In the genomic region with DNA sequence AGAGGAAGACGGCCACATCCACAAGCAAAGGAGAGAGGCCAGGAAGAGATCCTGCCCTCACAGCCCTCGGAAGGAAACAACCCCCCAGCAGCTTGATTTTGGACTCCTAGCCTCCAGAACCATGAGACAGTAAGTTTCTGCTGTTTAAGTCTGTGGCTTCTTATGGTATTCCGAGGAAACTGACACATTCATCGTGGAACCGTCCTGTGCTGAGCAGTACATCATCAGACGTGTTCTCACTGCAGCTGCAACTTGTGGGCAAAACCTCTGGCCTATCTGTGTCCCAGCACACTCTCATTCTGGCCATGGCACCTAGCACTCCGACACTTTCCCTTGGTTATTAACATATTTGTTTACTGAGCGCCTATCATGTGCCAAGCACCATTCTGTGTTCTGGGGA, we compare ENCODE assay signal across 28 cellular contexts.
"Had no signal": no experiment of that assay in that cellular context is flagged by ENCODE, and none has a peak within 500 bp of the region (broad histone marks: within the 10 kb centered on the region; RNA-seq: fewer than 3 reads in every experiment).

No MANE protein-coding gene starts in this region.

- H3K27ac Mint-ChIP-seq: activated T-cell treated with anti-CD3 and anti-CD28 coated beads, Interleukin-2, amount 50 U/mL, for 24 hours; activated T-helper 17 cell treated with anti-CD3 and anti-CD28 coated beads, Interleukin-2, amount 50 U/mL, for 72 hours; memory B cell; T-helper 1 cell treated with Interleukin-12 subunit alpha and Interleukin-12 subunit beta and Interleukin-4 antibody, amounts not matched to agents 30 μg/mL and 1 μg/mL, for 36 hours; type B pancreatic cell had no signal

- H3K9me3 ChIP-seq: adrenal gland, ascending aorta, gastroesophageal sphincter, thoracic aorta had no signal

- DNase-seq: activated CD8-positive, alpha-beta memory T cell treated with anti-CD3 and anti-CD28 coated beads for 24 hours; activated CD8-positive, alpha-beta memory T cell treated with anti-CD3 and anti-CD28 coated beads, Interleukin-2, amount 50 U/mL, for 4 hours; activated T-cell treated with anti-CD3 and anti-CD28 coated beads, Interleukin-2, amount 50 U/mL, for 24 hours; adrenal gland; brain microvascular endothelial cell; caudate nucleus; dorsolateral prefrontal cortex; effector memory CD8-positive, alpha-beta T cell; heart left ventricle; islet precursor cell; left colon; occipital lobe; posterior cingulate gyrus; stimulated activated CD4-positive, alpha-beta T cell treated with anti-CD3 and anti-CD28 coated beads, Interleukin-4, amount 100 ng/mL, for 1 hour; stimulated activated naive CD4-positive, alpha-beta T cell; T1000 had no signal

- H3K27me3 ChIP-seq: adrenal gland, ascending aorta, brain microvascular endothelial cell, dorsolateral prefrontal cortex, heart left ventricle had no signal

- H3K4me3 ChIP-seq: adrenal gland, ascending aorta, dorsolateral prefrontal cortex, gastroesophageal sphincter, heart left ventricle, thoracic aorta had no signal

- H3K4me3 Mint-ChIP-seq: activated T-cell treated with anti-CD3 and anti-CD28 coated beads, Interleukin-2, amount 50 U/mL, for 24 hours; activated T-helper 17 cell treated with anti-CD3 and anti-CD28 coated beads, Interleukin-2, amount 50 U/mL, for 72 hours; effector memory CD8-positive, alpha-beta T cell; memory B cell; neural crest cell; T-helper 1 cell treated with Interleukin-12 subunit alpha and Interleukin-12 subunit beta and Interleukin-4 antibody, amounts not matched to agents 30 μg/mL and 1 μg/mL, for 36 hours; type B pancreatic cell; WTC11 had no signal

- H3K27ac ChIP-seq: adrenal gland, ascending aorta, brain microvascular endothelial cell, dorsolateral prefrontal cortex, thoracic aorta had no signal

- H3K36me3 ChIP-seq: adrenal gland, ascending aorta, brain microvascular endothelial cell, gastroesophageal sphincter, heart left ventricle, thoracic aorta had no signal

- ATAC-seq: activated naive CD4-positive, alpha-beta T cell treated with anti-CD3 and anti-CD28 coated beads, Interleukin-2, amount 50 U/mL, for 72 hours; activated T-helper 17 cell treated with anti-CD3 and anti-CD28 coated beads, Interleukin-2, amount 50 U/mL, for 72 hours; effector memory CD8-positive, alpha-beta T cell; esophagus mucosa; gastroesophageal sphincter; left colon; sciatic nerve; WTC11 had no signal

- H3K9me3 Mint-ChIP-seq: activated T-helper 17 cell treated with anti-CD3 and anti-CD28 coated beads, Interleukin-2, amount 50 U/mL, for 72 hours; memory B cell; neural crest cell; type B pancreatic cell had no signal
